ENCODE assay signal across 32 cellular contexts in genomic region chr14:89695846-89696245, GRCh38.
"Had no signal": no experiment of that assay in that cellular context is flagged by ENCODE, and none has a peak within 500 bp of the region (broad histone marks: within the 10 kb centered on the region; RNA-seq: fewer than 3 reads in every experiment).

No MANE protein-coding gene starts in this region.

- DNase-seq: activated B cell treated with CpG ODN at 0.5 μM for 24 hours; activated CD4-positive, alpha-beta T cell treated with anti-CD3 and anti-CD28 coated beads for 48 hours; activated CD4-positive, alpha-beta T cell treated with anti-CD3 and anti-CD28 coated beads, Interleukin-2, amount 50 U/mL, for 1 hour; activated CD4-positive, alpha-beta T cell treated with anti-CD3 and anti-CD28 coated beads, Interleukin-2, amount 50 U/mL, for 48 hours; activated CD8-positive, alpha-beta memory T cell treated with anti-CD3 and anti-CD28 coated beads for 24 hours; activated CD8-positive, alpha-beta T cell treated with anti-CD3 and anti-CD28 coated beads for 36 hours; activated gamma-delta T cell; activated naive CD4-positive, alpha-beta T cell; activated naive CD4-positive, alpha-beta T cell treated with anti-CD3 and anti-CD28 coated beads, Interleukin-2, amount 10 ng/mL, durations not matched to agents 7 days and 5 days; activated naive CD8-positive, alpha-beta T cell treated with anti-CD3 and anti-CD28 coated beads, Interleukin-2, amount 10 ng/mL, durations not matched to agents 7 days and 5 days; activated T-cell treated with anti-CD3 and anti-CD28 coated beads, Interleukin-2, amount 50 U/mL, for 48 hours; central memory CD4-positive, alpha-beta T cell; cerebellar nuclear complex; colonic mucosa; dorsolateral prefrontal cortex; effector memory CD4-positive, alpha-beta T cell; endodermal cell; foreskin fibroblast; head of caudate nucleus; T-helper 1 cell; T-helper 17 cell; T1000; WERI-Rb-1 had no signal

- H3K36me3 Mint-ChIP-seq: activated naive CD4-positive, alpha-beta T cell treated with anti-CD3 and anti-CD28 coated beads, Interleukin-2, amount 10 ng/mL, durations not matched to agents 7 days and 5 days; brain had no signal

- H3K4me3 Mint-ChIP-seq: activated B cell treated with CpG ODN at 0.5 μM for 24 hours; activated CD8-positive, alpha-beta T cell treated with anti-CD3 and anti-CD28 coated beads for 36 hours; activated naive CD4-positive, alpha-beta T cell treated with anti-CD3 and anti-CD28 coated beads, Interleukin-2, amount 10 ng/mL, durations not matched to agents 7 days and 5 days; activated naive CD8-positive, alpha-beta T cell treated with anti-CD3 and anti-CD28 coated beads, Interleukin-2, amount 10 ng/mL, durations not matched to agents 7 days and 5 days; brain; dendritic cell treated with granulocyte-macrophage colony-stimulating factor and Interleukin-4, amounts not matched to agents 40 ng/mL and 50 ng/mL, for 4 days; endodermal cell; T-helper 17 cell; T-helper 2 cell treated with Interferon-gamma antibody and Interleukin-4, amounts not matched to agents 5 μg/mL and 100 μg/mL, for 36 hours had no signal

- H3K4me1 ChIP-seq: breast epithelium had no signal

- H3K4me3 ChIP-seq: ascending aorta, breast epithelium, cardiac muscle cell, colonic mucosa, dorsolateral prefrontal cortex had no signal

- H3K27ac ChIP-seq: ascending aorta, breast epithelium, cardiac muscle cell, colonic mucosa, WERI-Rb-1 had no signal

- H3K36me3 ChIP-seq: ascending aorta, breast epithelium, cardiac muscle cell, colonic mucosa, WERI-Rb-1 had no signal

- H3K27me3 Mint-ChIP-seq: activated B cell treated with CpG ODN at 0.5 μM for 24 hours; activated CD8-positive, alpha-beta T cell treated with anti-CD3 and anti-CD28 coated beads for 36 hours; activated naive CD4-positive, alpha-beta T cell treated with anti-CD3 and anti-CD28 coated beads, Interleukin-2, amount 10 ng/mL, durations not matched to agents 7 days and 5 days; activated naive CD8-positive, alpha-beta T cell treated with anti-CD3 and anti-CD28 coated beads, Interleukin-2, amount 10 ng/mL, durations not matched to agents 7 days and 5 days; dendritic cell treated with granulocyte-macrophage colony-stimulating factor and Interleukin-4, amounts not matched to agents 40 ng/mL and 50 ng/mL, for 4 days; T-helper 17 cell had no signal

- H3K27ac Mint-ChIP-seq: activated B cell treated with CpG ODN at 0.5 μM for 24 hours; activated CD8-positive, alpha-beta T cell treated with anti-CD3 and anti-CD28 coated beads for 36 hours; activated naive CD4-positive, alpha-beta T cell treated with anti-CD3 and anti-CD28 coated beads, Interleukin-2, amount 10 ng/mL, durations not matched to agents 7 days and 5 days; activated naive CD4-positive, alpha-beta T cell treated with anti-CD3 and anti-CD28 coated beads, Interleukin-2, amount 50 U/mL, for 72 hours; activated naive CD8-positive, alpha-beta T cell treated with anti-CD3 and anti-CD28 coated beads, Interleukin-2, amount 10 ng/mL, durations not matched to agents 7 days and 5 days; brain; dendritic cell treated with granulocyte-macrophage colony-stimulating factor and Interleukin-4, amounts not matched to agents 40 ng/mL and 50 ng/mL, for 4 days; endodermal cell; T-helper 17 cell; T-helper 2 cell treated with Interferon-gamma antibody and Interleukin-4, amounts not matched to agents 5 μg/mL and 100 μg/mL, for 36 hours had no signal

- ATAC-seq: activated CD4-positive, CD25-positive, alpha-beta regulatory T cell treated with anti-CD3 and anti-CD28 coated beads, Interleukin-2, amount 50 U/mL, for 24 hours; activated CD8-positive, alpha-beta T cell treated with anti-CD3 and anti-CD28 coated beads for 36 hours; activated naive CD4-positive, alpha-beta T cell treated with anti-CD3 and anti-CD28 coated beads, Interleukin-2, amount 50 U/mL, for 72 hours; esophagus mucosa; T-helper 17 cell had no signal

- H3K9me3 ChIP-seq: ascending aorta, breast epithelium, colonic mucosa had no signal

- H3K9me3 Mint-ChIP-seq: activated B cell treated with CpG ODN at 0.5 μM for 24 hours; activated naive CD8-positive, alpha-beta T cell treated with anti-CD3 and anti-CD28 coated beads, Interleukin-2, amount 10 ng/mL, durations not matched to agents 7 days and 5 days; dendritic cell treated with granulocyte-macrophage colony-stimulating factor and Interleukin-4, amounts not matched to agents 40 ng/mL and 50 ng/mL, for 4 days had no signal

- H3K27me3 ChIP-seq: ascending aorta, breast epithelium, cardiac muscle cell, colonic mucosa, dorsolateral prefrontal cortex had no signal
